ENCODE assay signal across 26 cellular contexts in genomic region chr21:30943920-30944319, GRCh38.
"Had no signal": no experiment of that assay in that cellular context is flagged by ENCODE, and none has a peak within 500 bp of the region (broad histone marks: within the 10 kb centered on the region; RNA-seq: fewer than 3 reads in every experiment).

No MANE protein-coding gene starts in this region.

- ATAC-seq: effector memory CD8-positive, alpha-beta T cell; esophagus mucosa; gastrocnemius medialis; heart right ventricle; left cardiac atrium; left lung; left ventricle myocardium superior; lower lobe of right lung; mucosa of descending colon had no signal

- H3K36me3 ChIP-seq: colonic mucosa, esophagus squamous epithelium, gastrocnemius medialis, heart right ventricle, left lung, lower lobe of right lung had no signal

- DNase-seq: colonic mucosa; cortex of kidney; effector CD8-positive, alpha-beta T cell; effector memory CD8-positive, alpha-beta T cell; endodermal cell; erythroblast; esophagus squamous epithelium; foreskin fibroblast; foreskin melanocyte; gastrocnemius medialis; glutamatergic neuron; head of caudate nucleus; heart right ventricle; hippocampal formation; left cardiac atrium; left lung; left ventricle myocardium superior; lower lobe of right lung; mesenchymal stem cell; mucosa of descending colon; naive B cell had no signal

- H3K9me3 ChIP-seq: colonic mucosa, esophagus squamous epithelium, gastrocnemius medialis, heart right ventricle, left lung, lower lobe of right lung had no signal

- H3K27ac ChIP-seq: colonic mucosa, epithelial cell of prostate, esophagus squamous epithelium, gastrocnemius medialis, heart right ventricle, left lung, lower lobe of right lung had no signal

- FAIRE-seq: endometrium, islet of Langerhans, keratinocyte had no signal

- H3K4me3 ChIP-seq: colonic mucosa, esophagus squamous epithelium, gastrocnemius medialis, heart right ventricle, left lung, lower lobe of right lung, mucosa of descending colon had no signal

- H3K4me1 ChIP-seq: colonic mucosa, esophagus squamous epithelium, gastrocnemius medialis, heart right ventricle, left lung, lower lobe of right lung had no signal

- H3K27me3 ChIP-seq: colonic mucosa, esophagus squamous epithelium, gastrocnemius medialis, heart right ventricle, left lung had no signal
